2 cellular contexts compared by ENCODE assay signal in genomic region chr1:52657702-52658101, GRCh38.
TF ChIP-seq lines count a peak whose summit lies in the region.

No MANE protein-coding gene starts in this region.

TF ChIP-seq in K562, 482 proteins besides CTCF, POLR2A, EP300 and RAD21:
- no peak for TF ChIP-seq GTF2E2 (tag; IDR thresholded peaks at IDR 0.05)
- TF ChIP-seq KDM1A (IDR thresholded peaks at IDR 0.05), result no peak
- TF ChIP-seq CBFA2T3 (IDR thresholded peaks at IDR 0.05), result 0 out of 2 replicates have a peak, but pooled peaks have one; percentile 19
- peak; percentile 90 for TF ChIP-seq ZNF24 (IDR thresholded peaks at IDR 0.05)
- TF ChIP-seq ZBTB43 (CRISPR knock-in tag; IDR thresholded peaks at IDR 0.05), result no peak

TF ChIP-seq in GM23338, 12 proteins besides CTCF, POLR2A, EP300 and RAD21:
- TF ChIP-seq POLR2AphosphoS5 (IDR thresholded peaks at IDR 0.05; ENCODE audit: low read depth) (no peak), ZNF114 (CRISPR knock-in tag; IDR thresholded peaks at IDR 0.05) (no peak), NANOG (IDR thresholded peaks at IDR 0.05; ENCODE audit: borderline replicate concordance) (no peak), ZNF331 (CRISPR knock-in tag; IDR thresholded peaks at IDR 0.05; ENCODE audit: low read depth) (no peak), ZNF462 (CRISPR knock-in tag; IDR thresholded peaks at IDR 0.05) (no peak), CREB1 (CRISPR knock-in tag; IDR thresholded peaks at IDR 0.05; ENCODE audit: low read depth) (no peak), STAT1 (IDR thresholded peaks at IDR 0.05; ENCODE audit: unreplicated experiment) (no peak), EZH2 (IDR thresholded peaks at IDR 0.05; ENCODE audit: low read depth, unreplicated experiment) (no peak), EZH2phosphoT487 (IDR thresholded peaks at IDR 0.05; ENCODE audit: unreplicated experiment) (no peak), JUNB (IDR thresholded peaks at IDR 0.05; ENCODE audit: unreplicated experiment) (no peak)
